ENCODE assay signal across 16 cellular contexts in the genomic region with DNA sequence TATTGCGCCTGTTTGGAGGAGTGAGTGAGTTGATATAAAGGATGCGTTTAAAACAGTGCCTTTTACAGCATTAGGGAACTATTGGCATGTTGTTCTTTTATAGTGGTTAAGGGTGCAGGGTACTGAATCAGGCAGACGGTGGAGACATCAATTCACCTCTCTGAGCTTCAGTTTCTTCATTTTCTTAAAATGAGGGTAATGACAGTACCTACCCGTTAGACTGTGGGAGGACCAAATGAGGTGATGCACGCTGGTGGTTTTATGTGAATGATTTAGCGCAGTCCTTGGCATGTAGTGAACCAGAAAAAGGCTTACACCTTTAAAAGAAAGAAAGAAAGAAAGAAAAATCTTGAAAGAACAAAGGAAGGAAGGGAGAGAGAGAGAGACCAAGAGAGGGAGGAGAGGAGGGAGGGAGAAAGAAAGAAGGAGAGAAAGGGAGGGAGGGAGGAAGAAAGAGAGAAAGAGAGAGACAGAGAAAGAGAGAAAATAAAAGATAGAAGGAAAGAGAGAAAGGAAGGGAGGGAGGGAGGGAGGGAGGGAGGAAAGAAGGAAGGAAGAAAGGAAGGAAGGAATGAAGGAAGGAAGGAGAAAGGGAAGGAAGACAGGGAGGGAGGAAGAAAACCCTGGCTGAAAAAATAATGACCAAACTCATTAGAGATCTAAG. TPM values are rescaled to one million over a fixed set of nuclear protein-coding genes. Genes with fewer than 3 reads are reported as not detected.
DNase-seq lines count a peak whose midpoint lies in the region; ATAC-seq lines count a peak whose summit lies in the region.
"Had no signal": no experiment of that assay in that cellular context is flagged by ENCODE, and none has a peak within 500 bp of the region (broad histone marks: within the 10 kb centered on the region; RNA-seq: fewer than 3 reads in every experiment).

No MANE protein-coding gene starts in this region.

- H3K4me3 Mint-ChIP-seq in activated CD8-positive, alpha-beta memory T cell treated with anti-CD3 and anti-CD28 coated beads, Interleukin-2, amount 10 ng/mL, durations not matched to agents 7 days and 5 days: no peak overlapping the region
- peak overlapping the region; percentile 45 for H3K4me3 Mint-ChIP-seq in stimulated activated effector memory CD8-positive, alpha-beta T cell treated with anti-CD3 and anti-CD28 coated beads, Interleukin-12 subunit alpha, Interleukin-12 subunit beta, amount 100 ng/mL, for 72 hours

- H3K27ac Mint-ChIP-seq in activated CD8-positive, alpha-beta memory T cell treated with anti-CD3 and anti-CD28 coated beads, Interleukin-2, amount 10 ng/mL, durations not matched to agents 7 days and 5 days: peak overlapping the region; percentile 21
- peak overlapping the region; percentile 71 for H3K27ac Mint-ChIP-seq in stimulated activated effector memory CD8-positive, alpha-beta T cell treated with anti-CD3 and anti-CD28 coated beads, Interleukin-12 subunit alpha, Interleukin-12 subunit beta, amount 100 ng/mL, for 72 hours

- no peak for DNase-seq in activated CD8-positive, alpha-beta memory T cell treated with anti-CD3 and anti-CD28 coated beads, Interleukin-2, amount 10 ng/mL, durations not matched to agents 7 days and 5 days
- DNase-seq in activated CD8-positive, alpha-beta memory T cell treated with anti-CD3 and anti-CD28 coated beads, Interleukin-2, amount 50 U/mL, for 48 hours: no peak
- DNase-seq in activated CD4-positive, alpha-beta T cell treated with anti-CD3 and anti-CD28 coated beads, Interleukin-2, amount 50 U/mL, for 4 hours: peak; percentile 4 to 19
- peak; percentile 37 for DNase-seq in central memory CD4-positive, alpha-beta T cell
- DNase-seq in stimulated activated effector memory CD8-positive, alpha-beta T cell treated with anti-CD3 and anti-CD28 coated beads, Interleukin-12 subunit alpha, Interleukin-12 subunit beta, amount 100 ng/mL, for 72 hours (ENCODE audit: low spot score in 2 of 2): no peak
- DNase-seq in HT-29 (ENCODE audit: low spot score) (no peak), Ammon's horn (ENCODE audit: low spot score) (no peak)
- DNase-seq: dermis blood vessel endothelial cell, KG1, NCI-H1092, NCI-H2171, NCI-H774, PC-9, small intestine, uterus had no signal

- H3K9me3 Mint-ChIP-seq in activated CD8-positive, alpha-beta memory T cell treated with anti-CD3 and anti-CD28 coated beads, Interleukin-2, amount 10 ng/mL, durations not matched to agents 7 days and 5 days (ENCODE audit: low read depth): no peaks in the 10 kb centered on the region
- H3K9me3 Mint-ChIP-seq in stimulated activated effector memory CD8-positive, alpha-beta T cell treated with anti-CD3 and anti-CD28 coated beads, Interleukin-12 subunit alpha, Interleukin-12 subunit beta, amount 100 ng/mL, for 72 hours: no peaks in the 10 kb centered on the region

- peak; percentile 57 for ATAC-seq in activated CD8-positive, alpha-beta memory T cell treated with anti-CD3 and anti-CD28 coated beads, Interleukin-2, amount 10 ng/mL, durations not matched to agents 7 days and 5 days
- ATAC-seq in stimulated activated effector memory CD8-positive, alpha-beta T cell treated with anti-CD3 and anti-CD28 coated beads, Interleukin-12 subunit alpha, Interleukin-12 subunit beta, amount 100 ng/mL, for 72 hours: peak; percentile 99
- ATAC-seq in esophagus mucosa: no peak

- peaks cover 2% of the 10 kb centered on the region for H3K36me3 Mint-ChIP-seq in activated CD8-positive, alpha-beta memory T cell treated with anti-CD3 and anti-CD28 coated beads, Interleukin-2, amount 10 ng/mL, durations not matched to agents 7 days and 5 days
- H3K36me3 Mint-ChIP-seq in stimulated activated effector memory CD8-positive, alpha-beta T cell treated with anti-CD3 and anti-CD28 coated beads, Interleukin-12 subunit alpha, Interleukin-12 subunit beta, amount 100 ng/mL, for 72 hours: no peaks in the 10 kb centered on the region

- peaks cover 15% of the 10 kb centered on the region for H3K4me1 Mint-ChIP-seq in activated CD8-positive, alpha-beta memory T cell treated with anti-CD3 and anti-CD28 coated beads, Interleukin-2, amount 10 ng/mL, durations not matched to agents 7 days and 5 days
- peaks cover 23% of the 10 kb centered on the region for H3K4me1 Mint-ChIP-seq in stimulated activated effector memory CD8-positive, alpha-beta T cell treated with anti-CD3 and anti-CD28 coated beads, Interleukin-12 subunit alpha, Interleukin-12 subunit beta, amount 100 ng/mL, for 72 hours

- CTCF ChIA-PET in activated CD8-positive, alpha-beta memory T cell treated with anti-CD3 and anti-CD28 coated beads, Interleukin-2, amount 10 ng/mL, durations not matched to agents 7 days and 5 days (lab: Charles Lee): interaction anchor here (0.7 to 1.5 kb wide), 6 partner anchors 9 to 144 kb away, joined by 3 to 7 read pairs (median 3); no protein-coding TSS in a partner anchor

- H3K27me3 Mint-ChIP-seq in activated CD8-positive, alpha-beta memory T cell treated with anti-CD3 and anti-CD28 coated beads, Interleukin-2, amount 10 ng/mL, durations not matched to agents 7 days and 5 days: peaks cover 9% of the 10 kb centered on the region

RNA-seq across cellular contexts. Expression of a gene that starts 22.2 kb away (rescaled TPM):
- 100 to 1,000 TPM; 492 to 862 TPM for total RNA-seq in activated CD8-positive, alpha-beta memory T cell treated with anti-CD3 and anti-CD28 coated beads, Interleukin-2, amount 10 ng/mL, durations not matched to agents 7 days and 5 days
- total RNA-seq in HT-29 (2014; rRNA removed; shearing (Covaris generic)): not detected in 2 replicates
- total RNA-seq in esophagus mucosa: 48.9 TPM

Comparison
In these comparisons a context has a peak if more than half of its experiments do, and no peak if none do; other contexts are left out.
1. DNase-seq: peak in activated CD4-positive, alpha-beta T cell treated with anti-CD3 and anti-CD28 coated beads, Interleukin-2, amount 50 U/mL, for 4 hours (2 of 2) and central memory CD4-positive, alpha-beta T cell (single experiment); none in activated CD8-positive, alpha-beta memory T cell treated with anti-CD3 and anti-CD28 coated beads, Interleukin-2, amount 10 ng/mL, durations not matched to agents 7 days and 5 days (single experiment), activated CD8-positive, alpha-beta memory T cell treated with anti-CD3 and anti-CD28 coated beads, Interleukin-2, amount 50 U/mL, for 48 hours (single experiment), stimulated activated effector memory CD8-positive, alpha-beta T cell treated with anti-CD3 and anti-CD28 coated beads, Interleukin-12 subunit alpha, Interleukin-12 subunit beta, amount 100 ng/mL, for 72 hours (0 of 2), HT-29 (single experiment) and Ammon's horn (single experiment).
2. RNA of a gene that starts 22.2 kb away (total RNA-seq): 492 to 862 TPM in activated CD8-positive, alpha-beta memory T cell treated with anti-CD3 and anti-CD28 coated beads, Interleukin-2, amount 10 ng/mL, durations not matched to agents 7 days and 5 days and 48.9 TPM in esophagus mucosa (single experiment); not detected in HT-29; every median in the first group is over 10 times any median in the second.